35 cellular contexts compared by ENCODE assay signal in the genomic region with DNA sequence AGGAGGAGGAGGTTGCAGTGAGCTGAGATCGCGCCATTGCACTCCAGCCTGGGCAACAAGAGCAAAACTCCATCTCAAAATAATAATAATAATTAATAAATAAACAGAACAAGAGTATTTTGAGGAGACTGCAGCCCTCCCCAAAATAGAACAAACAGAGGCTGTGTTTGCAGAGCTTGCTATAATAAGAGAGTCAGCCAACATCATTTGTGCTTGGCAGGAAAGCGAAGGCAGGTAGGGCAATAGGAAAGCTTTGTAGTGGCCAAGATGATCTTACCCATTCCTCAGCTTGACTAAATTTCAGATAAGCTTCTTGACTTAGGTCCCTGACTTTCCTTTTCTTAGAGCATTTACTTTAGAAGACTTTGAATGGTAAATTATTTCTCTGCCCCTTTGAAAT. TPM values are rescaled to one million over a fixed set of nuclear protein-coding genes. Genes with fewer than 3 reads are reported as not detected.
A peak's percentile ranks its signal among the peaks of the same experiment; 100 is the strongest.
DNase-seq lines count a peak whose midpoint lies in the region; ATAC-seq and TF ChIP-seq lines count a peak whose summit lies in the region.
"Had no signal": no experiment of that assay in that cellular context is flagged by ENCODE, and none has a peak within 500 bp of the region (broad histone marks: within the 10 kb centered on the region; RNA-seq: fewer than 3 reads in every experiment).

No MANE protein-coding gene starts in this region.

- H3K4me2 ChIP-seq in neural progenitor cell, result no peak overlapping the region

- CTCF ChIA-PET in Calu3 (lab: Charles Lee), result no interaction called here

- peaks cover 27% of the 10 kb centered on the region for H3K4me1 ChIP-seq in foreskin keratinocyte
- H3K4me1 ChIP-seq in neural progenitor cell, result peaks cover 40% of the 10 kb centered on the region
- H3K4me1 ChIP-seq: breast epithelium, parathyroid adenoma, uterus had no signal

- H3K27me3 ChIP-seq in foreskin keratinocyte (no peaks in the 10 kb centered on the region), neural progenitor cell (no peaks in the 10 kb centered on the region)
- H3K27me3 ChIP-seq: breast epithelium, uterus had no signal

- no peaks in the 10 kb centered on the region for H3K9me3 Mint-ChIP-seq in Calu3 (ENCODE audit: low read depth, unreplicated experiment)
- H3K9me3 Mint-ChIP-seq in neural progenitor cell, result no peaks in the 10 kb centered on the region
- H3K9me3 Mint-ChIP-seq in activated T-cell treated with anti-CD3 and anti-CD28 coated beads, Interleukin-2, amount 50 U/mL, for 24 hours, result no peaks in the 10 kb centered on the region
- no peaks in the 10 kb centered on the region for H3K9me3 Mint-ChIP-seq in activated naive CD4-positive, alpha-beta T cell treated with anti-CD3 and anti-CD28 coated beads, Interleukin-2, amount 50 U/mL, for 72 hours
- H3K9me3 Mint-ChIP-seq: activated naive CD4-positive, alpha-beta T cell treated with anti-CD3 and anti-CD28 coated beads, Interleukin-2, amount 50 U/mL, for 24 hours; HFFc6; immature natural killer cell; stimulated activated naive B cell treated with anti-CD40 and anti-IgM and Interleukin-4, amounts not matched to agents 10 μg/mL and 1 μg/mL and 100 μg/mL, for 72 hours had no signal

- H3K9ac ChIP-seq in neural progenitor cell, result no peak overlapping the region
- H3K9ac ChIP-seq: parathyroid adenoma had no signal

- H3K27me3 Mint-ChIP-seq in Calu3 (ENCODE audit: unreplicated experiment) (no peaks in the 10 kb centered on the region), neural progenitor cell (ENCODE audit: insufficient read depth, low read depth) (no peaks in the 10 kb centered on the region)
- peaks cover 20% of the 10 kb centered on the region for H3K27me3 Mint-ChIP-seq in activated T-cell treated with anti-CD3 and anti-CD28 coated beads, Interleukin-2, amount 50 U/mL, for 24 hours

- no peaks in the 10 kb centered on the region for H3K9me3 ChIP-seq in neural progenitor cell (ENCODE audit: low read depth)
- H3K9me3 ChIP-seq: breast epithelium, uterus had no signal

- intact Hi-C loops in Calu3 (cut with micrococcal nuclease; ENCODE audit: unreplicated experiment), result no loop called here

- peaks cover 66% of the 10 kb centered on the region for H3K79me2 ChIP-seq in neural progenitor cell (ENCODE audit: low read depth)
- H3K79me2 ChIP-seq: parathyroid adenoma had no signal

- no peak overlapping the region for H3K4me3 ChIP-seq in neural progenitor cell
- H3K4me3 ChIP-seq: breast epithelium, skin epidermis, uterus had no signal

- peak overlapping the region; percentile 30 for H3K27ac ChIP-seq in foreskin keratinocyte
- peak overlapping the region; percentile 13 for H3K27ac ChIP-seq in neural progenitor cell
- H3K27ac ChIP-seq: parathyroid adenoma, skin epidermis, uterus, VCaP had no signal

- H3K4me3 Mint-ChIP-seq in Calu3 (ENCODE audit: low read depth, unreplicated experiment), result no peak overlapping the region
- H3K4me3 Mint-ChIP-seq in neural progenitor cell, result no peak overlapping the region
- no peak overlapping the region for H3K4me3 Mint-ChIP-seq in activated T-cell treated with anti-CD3 and anti-CD28 coated beads, Interleukin-2, amount 50 U/mL, for 24 hours
- H3K4me3 Mint-ChIP-seq: activated CD8-positive, alpha-beta T cell treated with anti-CD3 and anti-CD28 coated beads, Interleukin-2, amount 10 ng/mL, durations not matched to agents 7 days and 5 days; activated naive CD4-positive, alpha-beta T cell treated with anti-CD3 and anti-CD28 coated beads, Interleukin-2, amount 50 U/mL, for 24 hours; HFFc6; immature natural killer cell; stimulated activated naive B cell treated with anti-CD40 and anti-IgM and Interleukin-4, amounts not matched to agents 10 μg/mL and 1 μg/mL and 100 μg/mL, for 72 hours had no signal

- H4K20me1 ChIP-seq in neural progenitor cell (ENCODE audit: low read depth), result peaks cover 30% of the 10 kb centered on the region

- no peak for TF ChIP-seq CTCF in Calu3 (IDR thresholded peaks at IDR 0.05; ENCODE audit: unreplicated experiment)
- TF ChIP-seq CTCF in foreskin keratinocyte (conservative IDR thresholded peaks at IDR 0.05), result no peak
- TF ChIP-seq CTCF in neural progenitor cell (IDR thresholded peaks at IDR 0.05), result no peak

- H3K36me3 ChIP-seq in neural progenitor cell, result peaks cover 15% of the 10 kb centered on the region
- H3K36me3 ChIP-seq: breast epithelium, uterus had no signal

- no peak overlapping the region for H2AFZ ChIP-seq in neural progenitor cell (replicated peaks)
- H2AFZ ChIP-seq: parathyroid adenoma had no signal

- H3K36me3 Mint-ChIP-seq in Calu3 (ENCODE audit: insufficient read depth, unreplicated experiment), result peaks cover 53% of the 10 kb centered on the region
- no peaks in the 10 kb centered on the region for H3K36me3 Mint-ChIP-seq in neural progenitor cell
- H3K36me3 Mint-ChIP-seq in activated T-cell treated with anti-CD3 and anti-CD28 coated beads, Interleukin-2, amount 50 U/mL, for 24 hours (ENCODE audit: low read depth), result no peaks in the 10 kb centered on the region
- no peaks in the 10 kb centered on the region for H3K36me3 Mint-ChIP-seq in activated naive CD4-positive, alpha-beta T cell treated with anti-CD3 and anti-CD28 coated beads, Interleukin-2, amount 50 U/mL, for 72 hours
- H3K36me3 Mint-ChIP-seq: immature natural killer cell; stimulated activated naive B cell treated with anti-CD40 and anti-IgM and Interleukin-4, amounts not matched to agents 10 μg/mL and 1 μg/mL and 100 μg/mL, for 72 hours had no signal

- H3F3A ChIP-seq in neural progenitor cell (ENCODE audit: low read depth), result peaks cover 66% of the 10 kb centered on the region

- BruUV-seq in Calu3 (replicated peaks; lab: Mats Ljungman, UMichigan), result no TSS peak

- DNase-seq in Calu3, result no peak
- DNase-seq in NCI-H774 (lab: John Stamatoyannopoulos, UW), result peak; percentile 27
- DNase-seq in foreskin keratinocyte, result no peak
- no peak for DNase-seq in neural progenitor cell (ENCODE audit: low spot score)
- no peak for DNase-seq in activated T-cell treated with anti-CD3 and anti-CD28 coated beads, Interleukin-2, amount 50 U/mL, for 24 hours
- no peak for DNase-seq in activated naive CD4-positive, alpha-beta T cell treated with anti-CD3 and anti-CD28 coated beads, Interleukin-2, amount 50 U/mL, for 72 hours (ENCODE audit: low spot score in 2 of 2)
- DNase-seq: activated CD4-positive, alpha-beta T cell treated with anti-CD3 and anti-CD28 coated beads for 4 hours; activated CD8-positive, alpha-beta T cell treated with anti-CD3 and anti-CD28 coated beads, Interleukin-2, amount 10 ng/mL, durations not matched to agents 7 days and 5 days; DND-41; GF-D8; GOT3; HFFc6; hypothalamus; immature natural killer cell; left cardiac atrium; NCI-H187 treated with DMSO at 0.1 percent for 48 hours; retina; stimulated activated naive B cell treated with anti-CD40 and anti-IgM and Interleukin-4, amounts not matched to agents 10 μg/mL and 1 μg/mL and 100 μg/mL, for 72 hours; T1000; uterus had no signal

- H3K4me1 Mint-ChIP-seq in Calu3 (ENCODE audit: low read depth, unreplicated experiment) (peaks cover 33% of the 10 kb centered on the region), neural progenitor cell (peaks cover 24% of the 10 kb centered on the region)
- H3K4me1 Mint-ChIP-seq in activated T-cell treated with anti-CD3 and anti-CD28 coated beads, Interleukin-2, amount 50 U/mL, for 24 hours (ENCODE audit: low read depth), result peaks cover 10% of the 10 kb centered on the region

- peak overlapping the region; percentile 62 for H3K27ac Mint-ChIP-seq in Calu3 (ENCODE audit: unreplicated experiment)
- H3K27ac Mint-ChIP-seq in neural progenitor cell, result no peak overlapping the region
- no peak overlapping the region for H3K27ac Mint-ChIP-seq in activated T-cell treated with anti-CD3 and anti-CD28 coated beads, Interleukin-2, amount 50 U/mL, for 24 hours
- H3K27ac Mint-ChIP-seq in activated naive CD4-positive, alpha-beta T cell treated with anti-CD3 and anti-CD28 coated beads, Interleukin-2, amount 50 U/mL, for 72 hours, result no peak overlapping the region
- H3K27ac Mint-ChIP-seq: activated CD8-positive, alpha-beta T cell treated with anti-CD3 and anti-CD28 coated beads, Interleukin-2, amount 10 ng/mL, durations not matched to agents 7 days and 5 days; activated naive CD4-positive, alpha-beta T cell treated with anti-CD3 and anti-CD28 coated beads, Interleukin-2, amount 50 U/mL, for 24 hours; HFFc6; immature natural killer cell; stimulated activated naive B cell treated with anti-CD40 and anti-IgM and Interleukin-4, amounts not matched to agents 10 μg/mL and 1 μg/mL and 100 μg/mL, for 72 hours had no signal

- ATAC-seq in foreskin keratinocyte, result no peak
- no peak for ATAC-seq in GM21737 (IDR thresholded peaks at IDR 0.05; ENCODE audit: unreplicated experiment)
- no peak for ATAC-seq in activated naive CD4-positive, alpha-beta T cell treated with anti-CD3 and anti-CD28 coated beads, Interleukin-2, amount 50 U/mL, for 72 hours
- ATAC-seq: activated CD8-positive, alpha-beta T cell treated with anti-CD3 and anti-CD28 coated beads, Interleukin-2, amount 10 ng/mL, durations not matched to agents 7 days and 5 days; stimulated activated naive B cell treated with anti-CD40 and anti-IgM and Interleukin-4, amounts not matched to agents 10 μg/mL and 1 μg/mL and 100 μg/mL, for 72 hours had no signal

RNA-seq across cellular contexts. Expression of gene C6orf141, which starts 6.7 kb away (rescaled TPM):
- total RNA-seq in Calu3 (2022) (60.9 and 74.2 TPM in 2 replicates), foreskin keratinocyte (19.8 and 21.2 TPM in 2 replicates), neural progenitor cell (ENCODE audit: low replicate concordance) (87.2 and 97.2 TPM in 2 replicates)
- polyA plus RNA-seq in foreskin keratinocyte, result 10.2 and 13.8 TPM in 2 replicates
- under 1 TPM in 1 of 2 donors, not detected in 1; 0.35 TPM for total RNA-seq in activated naive CD4-positive, alpha-beta T cell treated with anti-CD3 and anti-CD28 coated beads, Interleukin-2, amount 50 U/mL, for 72 hours
- total RNA-seq: chondrocyte, HFFc6, SK-MEL-5 had no signal
- polyA plus RNA-seq: AG04450, immature natural killer cell had no signal

RNA-seq across cellular contexts. Expression of gene GLYATL3, which starts 57.5 kb away (rescaled TPM):
- total RNA-seq in Calu3 (2022) (not detected in 2 replicates), foreskin keratinocyte (not detected in 2 replicates), neural progenitor cell (ENCODE audit: low replicate concordance) (not detected in 2 replicates)
- polyA plus RNA-seq in foreskin keratinocyte, result not detected in 2 replicates
- not detected for total RNA-seq in activated naive CD4-positive, alpha-beta T cell treated with anti-CD3 and anti-CD28 coated beads, Interleukin-2, amount 50 U/mL, for 72 hours
- total RNA-seq: activated CD8-positive, alpha-beta T cell treated with anti-CD3 and anti-CD28 coated beads, Interleukin-2, amount 10 ng/mL, durations not matched to agents 7 days and 5 days; breast epithelium; chondrocyte; fibroblast of lung; HFFc6; left cardiac atrium; MCF 10A; myocyte; RPMI7951; SK-MEL-5; temporal lobe; uterus had no signal
- polyA plus RNA-seq: AG04450, BJ, fibroblast of lung, immature natural killer cell had no signal

Comparison
In these comparisons a context has a peak if more than half of its experiments do, and no peak if none do; other contexts are left out.
1. RNA of gene C6orf141, which starts 6.7 kb away (total RNA-seq): 87.2 to 97.2 TPM in neural progenitor cell, 60.9 to 74.2 TPM in Calu3 and 19.8 to 21.2 TPM in foreskin keratinocyte; 0.35 TPM in activated naive CD4-positive, alpha-beta T cell treated with anti-CD3 and anti-CD28 coated beads, Interleukin-2, amount 50 U/mL, for 72 hours; every median in the first group is over 10 times any median in the second.